Comparison of ENCODE assay signal across 30 cellular contexts in genomic region chr21:41828884-41829360, GRCh38.
"Had no signal": no experiment of that assay in that cellular context is flagged by ENCODE, and none has a peak within 500 bp of the region (broad histone marks: within the 10 kb centered on the region; RNA-seq: fewer than 3 reads in every experiment).

No MANE protein-coding gene starts in this region.

- H3K4me2 ChIP-seq: PC-9 had no signal

- H3K9me3 Mint-ChIP-seq: activated CD4-positive, alpha-beta T cell treated with anti-CD3 and anti-CD28 coated beads, Interleukin-2, amount 10 ng/mL, durations not matched to agents 7 days and 5 days; activated naive CD4-positive, alpha-beta T cell treated with anti-CD3 and anti-CD28 coated beads, Interleukin-2, amount 10 ng/mL, durations not matched to agents 7 days and 5 days; activated naive CD8-positive, alpha-beta T cell treated with anti-CD3 and anti-CD28 coated beads, Interleukin-2, amount 50 U/mL, for 24 hours; T-helper 1 cell treated with Interleukin-12 subunit alpha and Interleukin-12 subunit beta and Interleukin-4 antibody, amounts not matched to agents 30 μg/mL and 1 μg/mL, for 36 hours; T-helper 2 cell treated with Interferon-gamma antibody and Interleukin-4, amounts not matched to agents 5 μg/mL and 100 μg/mL, for 36 hours had no signal

- H3K9me3 ChIP-seq: MG63 had no signal

- ATAC-seq: activated naive CD8-positive, alpha-beta T cell treated with anti-CD3 and anti-CD28 coated beads, Interleukin-2, amount 50 U/mL, for 24 hours had no signal

- H3K4me1 Mint-ChIP-seq: activated CD4-positive, alpha-beta T cell treated with anti-CD3 and anti-CD28 coated beads for 36 hours; activated naive CD8-positive, alpha-beta T cell treated with anti-CD3 and anti-CD28 coated beads, Interleukin-2, amount 50 U/mL, for 24 hours had no signal

- H3K27me3 Mint-ChIP-seq: activated CD4-positive, alpha-beta T cell treated with anti-CD3 and anti-CD28 coated beads for 36 hours; activated CD4-positive, alpha-beta T cell treated with anti-CD3 and anti-CD28 coated beads, Interleukin-2, amount 10 ng/mL, durations not matched to agents 7 days and 5 days; activated naive CD4-positive, alpha-beta T cell treated with anti-CD3 and anti-CD28 coated beads, Interleukin-2, amount 10 ng/mL, durations not matched to agents 7 days and 5 days; activated naive CD8-positive, alpha-beta T cell; activated naive CD8-positive, alpha-beta T cell treated with anti-CD3 and anti-CD28 coated beads, Interleukin-2, amount 50 U/mL, for 24 hours had no signal

- H2AFZ ChIP-seq: PC-9 had no signal

- DNase-seq: activated CD4-positive, alpha-beta T cell treated with anti-CD3 and anti-CD28 coated beads for 36 hours; activated CD4-positive, alpha-beta T cell treated with anti-CD3 and anti-CD28 coated beads, Interleukin-2, amount 10 ng/mL, durations not matched to agents 7 days and 5 days; activated CD4-positive, alpha-beta T cell treated with anti-CD3 and anti-CD28 coated beads, Interleukin-2, amount 50 U/mL, for 48 hours; activated CD8-positive, alpha-beta memory T cell treated with anti-CD3 and anti-CD28 coated beads, Interleukin-2, amount 50 U/mL, for 4 hours; activated CD8-positive, alpha-beta T cell treated with anti-CD3 and anti-CD28 coated beads, Interleukin-2, amount 10 ng/mL, durations not matched to agents 7 days and 5 days; activated effector memory CD4-positive, alpha-beta T cell treated with Interleukin-2 at 50 U/mL for 16 hours; activated naive CD8-positive, alpha-beta T cell treated with anti-CD3 and anti-CD28 coated beads, Interleukin-2, amount 50 U/mL, for 24 hours; activated T-cell treated with anti-CD3 and anti-CD28 coated beads for 4 hours; activated T-cell treated with anti-CD3 and anti-CD28 coated beads, Interleukin-2, amount 50 U/mL, for 48 hours; amniotic stem cell; brain microvascular endothelial cell; central memory CD4-positive, alpha-beta T cell; Kasumi-1; KG1; NCI-H1092; NCI-H187 treated with DMSO at 0.1 percent for 48 hours; NCI-H2081; NCI-H345; NCI-H524 treated with DMSO at 0.1 percent for 48 hours; PC-9; Right ventricle myocardium superior had no signal

- H3K27me3 ChIP-seq: brain microvascular endothelial cell, MG63 had no signal

- H3K27ac Mint-ChIP-seq: activated CD4-positive, alpha-beta T cell treated with anti-CD3 and anti-CD28 coated beads for 36 hours; activated CD4-positive, alpha-beta T cell treated with anti-CD3 and anti-CD28 coated beads, Interleukin-2, amount 10 ng/mL, durations not matched to agents 7 days and 5 days; activated CD8-positive, alpha-beta T cell treated with anti-CD3 and anti-CD28 coated beads, Interleukin-2, amount 10 ng/mL, durations not matched to agents 7 days and 5 days; activated naive CD4-positive, alpha-beta T cell treated with anti-CD3 and anti-CD28 coated beads, Interleukin-2, amount 10 ng/mL, durations not matched to agents 7 days and 5 days; activated naive CD8-positive, alpha-beta T cell; activated naive CD8-positive, alpha-beta T cell treated with anti-CD3 and anti-CD28 coated beads, Interleukin-2, amount 50 U/mL, for 24 hours; T-helper 1 cell treated with Interleukin-12 subunit alpha and Interleukin-12 subunit beta and Interleukin-4 antibody, amounts not matched to agents 30 μg/mL and 1 μg/mL, for 36 hours; T-helper 2 cell treated with Interferon-gamma antibody and Interleukin-4, amounts not matched to agents 5 μg/mL and 100 μg/mL, for 36 hours had no signal

- H3K4me3 Mint-ChIP-seq: activated CD4-positive, alpha-beta T cell treated with anti-CD3 and anti-CD28 coated beads for 36 hours; activated CD4-positive, alpha-beta T cell treated with anti-CD3 and anti-CD28 coated beads, Interleukin-2, amount 10 ng/mL, durations not matched to agents 7 days and 5 days; activated CD8-positive, alpha-beta T cell treated with anti-CD3 and anti-CD28 coated beads, Interleukin-2, amount 10 ng/mL, durations not matched to agents 7 days and 5 days; activated naive CD4-positive, alpha-beta T cell treated with anti-CD3 and anti-CD28 coated beads, Interleukin-2, amount 10 ng/mL, durations not matched to agents 7 days and 5 days; activated naive CD8-positive, alpha-beta T cell; activated naive CD8-positive, alpha-beta T cell treated with anti-CD3 and anti-CD28 coated beads, Interleukin-2, amount 50 U/mL, for 24 hours; T-helper 1 cell treated with Interleukin-12 subunit alpha and Interleukin-12 subunit beta and Interleukin-4 antibody, amounts not matched to agents 30 μg/mL and 1 μg/mL, for 36 hours; T-helper 2 cell treated with Interferon-gamma antibody and Interleukin-4, amounts not matched to agents 5 μg/mL and 100 μg/mL, for 36 hours had no signal

- H3K4me3 ChIP-seq: MG63, PC-9, SK-N-MC had no signal

- H3K27ac ChIP-seq: brain microvascular endothelial cell, PC-9, SK-N-MC had no signal

- H3K36me3 Mint-ChIP-seq: activated naive CD4-positive, alpha-beta T cell treated with anti-CD3 and anti-CD28 coated beads, Interleukin-2, amount 10 ng/mL, durations not matched to agents 7 days and 5 days; activated naive CD8-positive, alpha-beta T cell had no signal

- FAIRE-seq: colon, RCC 7860, TTC549 had no signal
